In genomic region chr2:69683170-69683971, GRCh38 we compare ENCODE assay signal across 8 cellular contexts. TPM values are rescaled to one million over a fixed set of nuclear protein-coding genes. Genes with fewer than 3 reads are reported as not detected.
DNase-seq lines count a peak whose midpoint lies in the region; ATAC-seq and TF ChIP-seq lines count a peak whose summit lies in the region.

No MANE protein-coding gene starts in this region.

- no peak for DNase-seq in activated T-cell treated with anti-CD3 and anti-CD28 coated beads, Interleukin-2, amount 50 U/mL, for 24 hours
- no peak for DNase-seq in activated T-cell treated with anti-CD3 and anti-CD28 coated beads, Interleukin-2, amount 50 U/mL, for 48 hours
- DNase-seq in hepatic stellate cell (ENCODE audit: low spot score) (peak; percentile 46), thyroid gland (peak; percentile 37 to 43)
- no peak for DNase-seq in stimulated activated CD4-positive, alpha-beta T cell treated with anti-CD3 and anti-CD28 coated beads, Interleukin-4, amount 100 ng/mL, for 24 hours

- H3K36me3 ChIP-seq in thyroid gland: no peaks in the 10 kb centered on the region

- no peaks in the 10 kb centered on the region for H3K9me3 ChIP-seq in thyroid gland

- no peak for ATAC-seq in HG03108 (IDR thresholded peaks at IDR 0.05; ENCODE audit: unreplicated experiment)
- no peak for ATAC-seq in GM19397 (IDR thresholded peaks at IDR 0.05; ENCODE audit: unreplicated experiment)

- H3K4me1 Mint-ChIP-seq in activated T-cell treated with anti-CD3 and anti-CD28 coated beads, Interleukin-2, amount 50 U/mL, for 24 hours (ENCODE audit: low read depth): peaks cover 71% of the 10 kb centered on the region
- peaks cover 63% of the 10 kb centered on the region for H3K4me1 Mint-ChIP-seq in activated naive CD8-positive, alpha-beta T cell (ENCODE audit: low read depth)

- no peaks in the 10 kb centered on the region for H3K27me3 ChIP-seq in thyroid gland

- TF ChIP-seq CTCF in thyroid gland (IDR thresholded peaks at IDR 0.05): no peak

- no peak overlapping the region for H3K4me3 ChIP-seq in thyroid gland (replicated peaks in 1 of 3)

- H3K9me3 Mint-ChIP-seq in activated T-cell treated with anti-CD3 and anti-CD28 coated beads, Interleukin-2, amount 50 U/mL, for 24 hours: no peaks in the 10 kb centered on the region
- no peaks in the 10 kb centered on the region for H3K9me3 Mint-ChIP-seq in activated naive CD8-positive, alpha-beta T cell (ENCODE audit: low read depth)

- 42 to 44% methylated on average over 5 of the region's 5 CpGs for WGBS in thyroid gland, 2 donors

- peak overlapping the region; percentile 79 for H3K27ac Mint-ChIP-seq in activated T-cell treated with anti-CD3 and anti-CD28 coated beads, Interleukin-2, amount 50 U/mL, for 24 hours
- H3K27ac Mint-ChIP-seq in activated naive CD8-positive, alpha-beta T cell: peak overlapping the region; percentile 89

- H3K36me3 Mint-ChIP-seq in activated T-cell treated with anti-CD3 and anti-CD28 coated beads, Interleukin-2, amount 50 U/mL, for 24 hours (ENCODE audit: low read depth): no peaks in the 10 kb centered on the region
- H3K36me3 Mint-ChIP-seq in activated naive CD8-positive, alpha-beta T cell: no peaks in the 10 kb centered on the region

- intact Hi-C loops in thyroid gland (cut with DNase I): no loop called here

- TF ChIP-seq POLR2A in thyroid gland (IDR thresholded peaks at IDR 0.05): peak in 1 of 2 donors; percentile 24

- no peaks in the 10 kb centered on the region for H3K27me3 Mint-ChIP-seq in activated T-cell treated with anti-CD3 and anti-CD28 coated beads, Interleukin-2, amount 50 U/mL, for 24 hours
- H3K27me3 Mint-ChIP-seq in activated naive CD8-positive, alpha-beta T cell: no peaks in the 10 kb centered on the region

- peak overlapping the region; percentile 16 to 70 (median 69) for H3K27ac ChIP-seq in thyroid gland

- H3K4me1 ChIP-seq in thyroid gland: peaks cover 8 to 26% of the 10 kb centered on the region in 2 donors

- H3K4me3 Mint-ChIP-seq in activated T-cell treated with anti-CD3 and anti-CD28 coated beads, Interleukin-2, amount 50 U/mL, for 24 hours: peak overlapping the region; percentile 26
- peak overlapping the region; percentile 66 for H3K4me3 Mint-ChIP-seq in activated naive CD8-positive, alpha-beta T cell

RNA-seq across cellular contexts. Expression of gene AAK1, which starts 39.8 kb away (rescaled TPM):
- total RNA-seq in thyroid gland: 100 to 1,000 TPM in 3 of 4 donors, 10 to 100 TPM in 1; 82.0 to 174 (median 144) TPM

RNA-seq across cellular contexts. Expression of gene ANXA4, which starts 58.6 kb away (rescaled TPM):
- 100 to 1,000 TPM in 1 of 4 donors, 10 to 100 TPM in 3; 72.0 to 101 (median 82.5) TPM for total RNA-seq in thyroid gland

Comparison
In these comparisons a context has a peak if more than half of its experiments do, and no peak if none do; other contexts are left out.
1. DNase-seq: peak in hepatic stellate cell (single experiment) and thyroid gland (2 of 2); none in activated T-cell treated with anti-CD3 and anti-CD28 coated beads, Interleukin-2, amount 50 U/mL, for 24 hours (single experiment), activated T-cell treated with anti-CD3 and anti-CD28 coated beads, Interleukin-2, amount 50 U/mL, for 48 hours (0 of 2) and stimulated activated CD4-positive, alpha-beta T cell treated with anti-CD3 and anti-CD28 coated beads, Interleukin-4, amount 100 ng/mL, for 24 hours (single experiment).